11 cellular contexts compared by ENCODE assay signal in the genomic region with DNA sequence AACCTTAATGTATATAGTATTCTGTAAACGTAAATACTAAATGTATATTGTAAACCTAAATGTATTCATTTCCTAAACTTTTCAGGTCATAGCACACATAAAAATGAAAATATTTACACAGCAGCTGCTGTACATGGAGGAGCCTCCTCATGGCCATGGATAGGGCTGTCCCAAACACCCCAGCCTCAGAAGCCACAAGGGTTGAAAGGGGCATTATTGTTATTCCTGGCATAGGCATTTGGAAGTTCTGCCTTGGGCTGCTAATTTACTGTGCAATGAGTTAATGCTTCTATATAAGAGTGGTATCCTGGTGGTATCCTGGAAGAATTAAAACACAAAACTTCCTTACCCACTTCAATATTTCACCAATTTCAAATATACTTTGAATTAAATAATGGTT.
DNase-seq lines count a peak whose midpoint lies in the region; TF ChIP-seq lines count a peak whose summit lies in the region.
"Had no signal": no experiment of that assay in that cellular context is flagged by ENCODE, and none has a peak within 500 bp of the region (broad histone marks: within the 10 kb centered on the region; RNA-seq: fewer than 3 reads in every experiment).

No MANE protein-coding gene starts in this region.

- H3K4me1 Mint-ChIP-seq in CD8-positive, alpha-beta memory T cell, result no peaks in the 10 kb centered on the region
- peaks cover 22% of the 10 kb centered on the region for H3K4me1 Mint-ChIP-seq in osteocyte (ENCODE audit: unreplicated experiment)
- H3K4me1 Mint-ChIP-seq: GM23338, H9, IgD-negative memory B cell had no signal

- H3K27me3 ChIP-seq in CD8-positive, alpha-beta memory T cell (ENCODE audit: insufficient read depth, low read length, poor library complexity, severe bottlenecking), result no peaks in the 10 kb centered on the region

- DNase-seq in EL, result peak; percentile 43
- DNase-seq in RPMI7951 (ENCODE audit: low read depth), result peak; percentile 7
- peak; percentile 24 for DNase-seq in astrocyte of the spinal cord (ENCODE audit: low read depth, low spot score)
- peak; percentile 2 for DNase-seq in superior temporal gyrus (ENCODE audit: extremely low spot score)
- DNase-seq in effector CD4-positive, alpha-beta T cell, result no peak
- no peak for DNase-seq in CD8-positive, alpha-beta memory T cell
- no peak for DNase-seq in osteocyte (ENCODE audit: extremely low spot score, unreplicated experiment)
- DNase-seq: DMS53, H9 had no signal

- no peak overlapping the region for H3K4me3 Mint-ChIP-seq in CD8-positive, alpha-beta memory T cell
- H3K4me3 Mint-ChIP-seq in osteocyte (ENCODE audit: unreplicated experiment), result no peak overlapping the region
- H3K4me3 Mint-ChIP-seq: GM23338, H9, IgD-negative memory B cell had no signal

- CTCF ChIA-PET in CD8-positive, alpha-beta memory T cell (lab: Charles Lee), result no interaction called here

- H3K4me1 ChIP-seq in CD8-positive, alpha-beta memory T cell (ENCODE audit: insufficient read depth, low read length), result no peaks in the 10 kb centered on the region

- TF ChIP-seq CTCF in astrocyte of the spinal cord (IDR thresholded peaks at IDR 0.05; ENCODE audit: low read depth, low read length) (no peak), osteocyte (IDR thresholded peaks at IDR 0.05) (no peak)

- POLR2A ChIA-PET in CD8-positive, alpha-beta memory T cell (lab: Charles Lee), result no interaction called here

- H3K36me3 Mint-ChIP-seq in CD8-positive, alpha-beta memory T cell, result no peaks in the 10 kb centered on the region
- H3K36me3 Mint-ChIP-seq in osteocyte (ENCODE audit: unreplicated experiment), result no peaks in the 10 kb centered on the region

- H3K9me3 Mint-ChIP-seq in CD8-positive, alpha-beta memory T cell, result peaks cover 0 to 4% (median 0%) of the 10 kb centered on the region in 5 donors
- no peaks in the 10 kb centered on the region for H3K9me3 Mint-ChIP-seq in osteocyte (ENCODE audit: unreplicated experiment)
- H3K9me3 Mint-ChIP-seq: GM23338, H9 had no signal

- no peaks in the 10 kb centered on the region for H3K36me3 ChIP-seq in CD8-positive, alpha-beta memory T cell (ENCODE audit: insufficient read depth, low read length)

- no peaks in the 10 kb centered on the region for H3K9me3 ChIP-seq in CD8-positive, alpha-beta memory T cell (ENCODE audit: low read length)

- no peaks in the 10 kb centered on the region for H3K27me3 Mint-ChIP-seq in CD8-positive, alpha-beta memory T cell
- no peaks in the 10 kb centered on the region for H3K27me3 Mint-ChIP-seq in osteocyte (ENCODE audit: unreplicated experiment)

- no peak overlapping the region for H3K27ac Mint-ChIP-seq in CD8-positive, alpha-beta memory T cell
- H3K27ac Mint-ChIP-seq in osteocyte (ENCODE audit: unreplicated experiment), result no peak overlapping the region
- H3K27ac Mint-ChIP-seq: GM23338, H9 had no signal

- H3K4me3 ChIP-seq in astrocyte of the spinal cord (ENCODE audit: low read depth, low read length), result no peak overlapping the region
- no peak overlapping the region for H3K4me3 ChIP-seq in CD8-positive, alpha-beta memory T cell (ENCODE audit: low read length)
- H3K4me3 ChIP-seq: GM23338 had no signal

- in situ Hi-C loops in astrocyte of the spinal cord (cut with HindIII; ENCODE audit: low sequenced_read_pairs), result no loop called here

- H3K27ac ChIP-seq in CD8-positive, alpha-beta memory T cell (ENCODE audit: low read depth, low read length), result no peak overlapping the region

Comparison
In these comparisons a context has a peak if more than half of its experiments do, and no peak if none do; other contexts are left out.
1. DNase-seq: peak in EL (single experiment), RPMI7951 (single experiment), astrocyte of the spinal cord (single experiment) and superior temporal gyrus (single experiment); none in effector CD4-positive, alpha-beta T cell (single experiment), CD8-positive, alpha-beta memory T cell (0 of 5) and osteocyte (single experiment).